Comparison of ENCODE assay signal across 8 cellular contexts in the genomic region with DNA sequence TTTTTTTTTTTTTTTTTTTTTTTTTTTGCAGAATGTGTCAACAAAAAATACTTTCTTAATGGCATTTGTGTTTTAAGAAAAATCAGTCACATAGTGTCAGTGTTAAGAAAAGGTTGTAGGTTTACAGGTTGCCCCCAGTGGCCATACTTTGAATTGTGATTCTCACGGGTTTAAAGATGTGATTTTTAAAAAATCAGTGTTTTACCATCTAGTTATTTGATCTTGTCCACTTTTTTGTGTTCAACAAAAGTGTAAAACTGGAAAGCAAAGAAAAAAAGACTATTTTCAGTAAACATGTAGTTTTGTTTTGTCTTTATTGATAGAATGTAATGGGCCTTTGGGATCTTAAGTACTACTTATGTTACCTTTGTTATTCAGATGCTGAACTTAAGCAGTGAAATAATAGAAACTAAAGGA.
DNase-seq lines count a peak whose midpoint lies in the region; ATAC-seq and TF ChIP-seq lines count a peak whose summit lies in the region.

No MANE protein-coding gene starts in this region.

- ATAC-seq in GM21526 (IDR thresholded peaks at IDR 0.05; ENCODE audit: low FRiP score, unreplicated experiment) (peak; percentile 57), GM21381 (IDR thresholded peaks at IDR 0.05; ENCODE audit: unreplicated experiment) (no peak)

- DNase-seq in NCI-H146 (lab: John Stamatoyannopoulos, UW) (peak; percentile 25), NCI-H146 treated with DMSO at 0.1 percent for 48 hours (lab: John Stamatoyannopoulos, UW; ENCODE audit: unreplicated experiment) (no peak), RPMI8226 (peak; percentile 41), erythroblast (lab: John Stamatoyannopoulos, UW) (peak; percentile 52 to 60), retina (peak; percentile 4), NCI-H2196 (lab: John Stamatoyannopoulos, UW; ENCODE audit: unreplicated experiment) (no peak)

- TF ChIP-seq POLR2A in erythroblast (IDR thresholded peaks at IDR 0.05; ENCODE audit: low read length): no peak

Comparison
In these comparisons a context has a peak if more than half of its experiments do, and no peak if none do; other contexts are left out.
1. DNase-seq: peak in NCI-H146 (single experiment), RPMI8226 (single experiment), erythroblast (2 of 2) and retina (single experiment); none in NCI-H146 treated with DMSO at 0.1 percent for 48 hours (single experiment) and NCI-H2196 (single experiment).